In genomic region chr11:14380947-14381555, GRCh38 we compare ENCODE assay signal across 8 cellular contexts. TPM values are rescaled to one million over a fixed set of nuclear protein-coding genes. Genes with fewer than 3 reads are reported as not detected.
DNase-seq lines count a peak whose midpoint lies in the region; ATAC-seq, FAIRE-seq and TF ChIP-seq lines count a peak whose summit lies in the region.

No MANE protein-coding gene starts in this region.

- peak overlapping the region; percentile 57 for H3K9ac ChIP-seq in HUES6 (ENCODE audit: low read length)
- peak overlapping the region; percentile 57 to 68 for H3K9ac ChIP-seq in kidney (ENCODE audit: low read length in 2 of 2)

- no peak for TF ChIP-seq CTCF in kidney (IDR thresholded peaks at IDR 0.05; ENCODE audit: borderline replicate concordance, extremely low read depth, insufficient read depth)

- H3K4me3 ChIP-seq in HUES6 (ENCODE audit: low read depth, low read length) (peak overlapping the region; percentile 73), kidney (ENCODE audit: low read length in 2 of 2) (peak overlapping the region; percentile 62 to 68)

- DNase-seq in D341Med (ENCODE audit: low spot score) (peak; percentile 77), kidney (peak; percentile 88), SIG-M5 treated with dmso at 0.1 percent for 504 hours (lab: John Stamatoyannopoulos, UW; ENCODE audit: unreplicated experiment) (no peak)
- DNase-seq in activated CD4-positive, CD25-positive, alpha-beta regulatory T cell treated with anti-CD3 and anti-CD28 coated beads, Interleukin-2, amount 50 U/mL, for 72 hours, result peak; percentile 60
- DNase-seq in stimulated activated CD4-positive, alpha-beta T cell treated with anti-CD3 and anti-CD28 coated beads, Interleukin-12 subunit alpha, Interleukin-12 subunit beta, amount 100 ng/mL, for 4 hours, result peak; percentile 30

- peaks cover 7% of the 10 kb centered on the region for H3K4me1 ChIP-seq in HUES6 (ENCODE audit: control insufficient read depth, insufficient read depth, low read length)
- peaks cover 0 to 2% of the 10 kb centered on the region in 2 donors for H3K4me1 ChIP-seq in kidney (ENCODE audit: control insufficient read depth in 1 of 2, insufficient read depth in 1 of 2, low read depth in 1 of 2, low read length in 2 of 2)

- H3K27me3 ChIP-seq in HUES6 (ENCODE audit: control insufficient read depth, insufficient read depth, low read length), result peaks cover 45% of the 10 kb centered on the region

- intact Hi-C loops in kidney (cut with DNase I), result no loop called here

- no peaks in the 10 kb centered on the region for H3K36me3 ChIP-seq in HUES6 (ENCODE audit: control insufficient read depth, insufficient read depth, low read length)
- no peaks in the 10 kb centered on the region for H3K36me3 ChIP-seq in kidney (ENCODE audit: control insufficient read depth in 1 of 2, insufficient read depth in 2 of 2, low read length in 2 of 2)

- H3K9me3 ChIP-seq in HUES6 (ENCODE audit: control insufficient read depth, insufficient read depth, low read depth, low read length), result no peaks in the 10 kb centered on the region
- H3K9me3 ChIP-seq in kidney (ENCODE audit: control insufficient read depth in 1 of 2, low read length in 2 of 2), result no peaks in the 10 kb centered on the region

- no peak overlapping the region for H3K27ac ChIP-seq in HUES6 (ENCODE audit: low read depth, low read length)
- H3K27ac ChIP-seq in cingulate gyrus (ENCODE audit: low read depth, low read length), result peak overlapping the region; percentile 51
- peak overlapping the region; percentile 87 to 89 for H3K27ac ChIP-seq in kidney (ENCODE audit: low read depth in 2 of 2, low read length in 2 of 2)

- FAIRE-seq in kidney (lab: Jason Lieb, UNC), result no peak

- ATAC-seq in GM21381 (IDR thresholded peaks at IDR 0.05; ENCODE audit: unreplicated experiment), result peak; percentile 67

RNA-seq across cellular contexts. Expression of gene RRAS2, which starts 22.1 kb away (rescaled TPM):
- 33.2 TPM for total RNA-seq in kidney
- 23.3 TPM for polyA plus RNA-seq in kidney (ENCODE audit: insufficient read depth, low read depth, low replicate concordance)
